In genomic region chrX:140733766-140734342, GRCh38 we compare ENCODE assay signal across 9 cellular contexts. TPM values are rescaled to one million over a fixed set of nuclear protein-coding genes. Genes with fewer than 3 reads are reported as not detected.
DNase-seq lines count a peak whose midpoint lies in the region; ATAC-seq, FAIRE-seq and TF ChIP-seq lines count a peak whose summit lies in the region.
"Had no signal": no experiment of that assay in that cellular context is flagged by ENCODE, and none has a peak within 500 bp of the region (broad histone marks: within the 10 kb centered on the region; RNA-seq: fewer than 3 reads in every experiment).

No MANE protein-coding gene starts in this region.

- no peak for TF ChIP-seq POLR2A in GM12892 (IDR thresholded peaks at IDR 0.05; ENCODE audit: low read depth, low read length)

- TF ChIP-seq CTCF in BJ (IDR thresholded peaks at IDR 0.05; ENCODE audit: insufficient read depth, low read depth, low read length) (peak; percentile 70), MCF 10A (IDR thresholded peaks at IDR 0.05; ENCODE audit: unreplicated experiment) (peak; percentile 82)

- DNase-seq in BJ (ENCODE audit: low read depth) = no peak
- DNase-seq in GM12892 (ENCODE audit: insufficient read length) = no peak
- DNase-seq in NCI-H345 treated with DMSO at 0.1 percent for 48 hours (lab: John Stamatoyannopoulos, UW; ENCODE audit: unreplicated experiment) = peak; percentile 15
- peak; percentile 75 for DNase-seq in MCF 10A (ENCODE audit: unreplicated experiment)
- DNase-seq in left kidney (ENCODE audit: low read depth, low spot score) = peak; percentile 59
- no peak for DNase-seq in islet precursor cell
- DNase-seq in stimulated activated CD4-positive, alpha-beta T cell treated with anti-CD3 and anti-CD28 coated beads, Interleukin-2, amount 100 ng/mL, for 24 hours = no peak

- POLR2A ChIA-PET in BJ (lab: Charles Lee) = no interaction called here
- POLR2A ChIA-PET in MCF 10A (lab: Yijun Ruan, JAX) = no interaction called here

- no peak overlapping the region for H3K4me3 Mint-ChIP-seq in MCF 10A (ENCODE audit: unreplicated experiment)
- H3K4me3 Mint-ChIP-seq: naive thymus-derived CD8-positive, alpha-beta T cell had no signal

- CTCF ChIA-PET in BJ (lab: Yijun Ruan, JAX) = no interaction called here
- CTCF ChIA-PET in MCF 10A (lab: Yijun Ruan, JAX) = interaction anchor here (0.6 to 4.5 kb wide), 10 partner anchors 20 to 586 kb away, joined by 3 to 62 read pairs (median 4); no protein-coding TSS in a partner anchor

- H3K36me3 Mint-ChIP-seq in MCF 10A (ENCODE audit: insufficient read depth, unreplicated experiment) = no peaks in the 10 kb centered on the region
- H3K36me3 Mint-ChIP-seq: naive thymus-derived CD8-positive, alpha-beta T cell had no signal

- H3K27me3 ChIP-seq in BJ (ENCODE audit: control insufficient read depth, insufficient read depth, low read length) = no peaks in the 10 kb centered on the region

- no peaks in the 10 kb centered on the region for H3K36me3 ChIP-seq in BJ (ENCODE audit: control insufficient read depth, insufficient read depth, low read length)

- intact Hi-C loops in MCF 10A (cut with micrococcal nuclease) = loop anchor here (1.0 to 2.0 kb wide), 4 partner anchors 33 to 677 kb away; no protein-coding TSS in a partner anchor

- BruUV-seq in MCF 10A (replicated peaks; lab: Mats Ljungman, UMichigan) = no TSS peak

- H3K4me1 Mint-ChIP-seq in MCF 10A (ENCODE audit: insufficient read depth, unreplicated experiment) = no peaks in the 10 kb centered on the region
- H3K4me1 Mint-ChIP-seq: naive thymus-derived CD8-positive, alpha-beta T cell had no signal

- H3K27ac Mint-ChIP-seq in MCF 10A (ENCODE audit: low read depth, unreplicated experiment) = no peak overlapping the region
- H3K27ac Mint-ChIP-seq: naive thymus-derived CD8-positive, alpha-beta T cell had no signal

- FAIRE-seq in GM12892 (lab: Jason Lieb, UNC) = peak; percentile 94

- H3K4me3 ChIP-seq in BJ (ENCODE audit: low read depth, low read length) = no peak overlapping the region

- H3K27me3 Mint-ChIP-seq in MCF 10A (ENCODE audit: insufficient read depth, unreplicated experiment) = no peaks in the 10 kb centered on the region

- peak; percentile 97 for ATAC-seq in HG02885 (IDR thresholded peaks at IDR 0.05; ENCODE audit: poor library complexity, unreplicated experiment)
- ATAC-seq: naive thymus-derived CD8-positive, alpha-beta T cell had no signal

- no peaks in the 10 kb centered on the region for H3K9me3 Mint-ChIP-seq in MCF 10A (ENCODE audit: unreplicated experiment)
- H3K9me3 Mint-ChIP-seq: naive thymus-derived CD8-positive, alpha-beta T cell had no signal

RNA-seq across cellular contexts. Expression of gene LINC00632, which starts 24.3 kb away (rescaled TPM):
- 54.3 and 87.0 TPM in 2 replicates for polyA plus RNA-seq in BJ (2011; rRNA removed)
- polyA minus RNA-seq in BJ (2011; rRNA and poly(A)+ RNA removed) = 19.8 and 40.6 TPM in 2 replicates
- polyA plus RNA-seq in GM12892 (2012; ENCODE audit: missing spikeins) = 0.76 TPM
- total RNA-seq in MCF 10A (2022) = 7.4 and 16.9 TPM in 2 replicates
- total RNA-seq: naive thymus-derived CD8-positive, alpha-beta T cell had no signal

Comparison
In these comparisons a context has a peak if more than half of its experiments do, and no peak if none do; other contexts are left out.
1. DNase-seq: peak in NCI-H345 treated with DMSO at 0.1 percent for 48 hours (single experiment), MCF 10A (single experiment) and left kidney (single experiment); none in BJ (single experiment), GM12892 (single experiment), islet precursor cell (single experiment) and stimulated activated CD4-positive, alpha-beta T cell treated with anti-CD3 and anti-CD28 coated beads, Interleukin-2, amount 100 ng/mL, for 24 hours (0 of 2).